ENCODE assay signal across 1 cellular context in genomic region chr6:28383235-28384142, GRCh38.
TF ChIP-seq lines count a peak whose summit lies in the region.

No MANE protein-coding gene starts in this region.

TF ChIP-seq in K562, 482 proteins besides CTCF, POLR2A, EP300 and RAD21 (continued from another document):
- TF ChIP-seq CHD7 (IDR thresholded peaks at IDR 0.05; ENCODE audit: low read depth, low read length) (no peak), CLOCK (CRISPR knock-in tag; IDR thresholded peaks at IDR 0.05; ENCODE audit: borderline replicate concordance) (no peak), ZNF583 (CRISPR knock-in tag; IDR thresholded peaks at IDR 0.05) (no peak), CCAR2 (IDR thresholded peaks at IDR 0.05; ENCODE audit: low read depth, low read length) (no peak), NRF1 (conservative IDR thresholded peaks at IDR 0.05 in 1 of 2, IDR thresholded peaks at IDR 0.05 in 1 of 2) (peak; percentile 78 to 80), BRD4 (IDR thresholded peaks at IDR 0.05) (no peak), FOXJ2 (tag; IDR thresholded peaks at IDR 0.05) (no peak), BHLHE40 (IDR thresholded peaks at IDR 0.05; ENCODE audit: low read length) (peak; percentile 98), RCOR1 (IDR thresholded peaks at IDR 0.05; ENCODE audit: borderline replicate concordance in 1 of 2, low read depth in 2 of 2, low read length in 2 of 2) (peak in 1 of 2 experiments; percentile 49; a peak in 1 of 4 replicates), MTA1 (IDR thresholded peaks at IDR 0.05; ENCODE audit: borderline replicate concordance) (no peak), UBTF (IDR thresholded peaks at IDR 0.05; ENCODE audit: borderline replicate concordance in 1 of 2, low read depth in 2 of 2, low read length in 2 of 2) (peak; percentile 93 to 97; a peak in 3 of 4 replicates), TRIM25 (IDR thresholded peaks at IDR 0.05; ENCODE audit: borderline replicate concordance) (no peak), FOXK2 (conservative IDR thresholded peaks at IDR 0.05 in 1 of 2, IDR thresholded peaks at IDR 0.05 in 1 of 2; ENCODE audit: low read depth in 2 of 2) (no peak), BRF2 (IDR thresholded peaks at IDR 0.05; ENCODE audit: borderline replicate concordance, insufficient read depth, insufficient read length) (no peak), BCOR (IDR thresholded peaks at IDR 0.05) (no peak), TBL1XR1 (IDR thresholded peaks at IDR 0.05; ENCODE audit: low read length in 2 of 2) (0 out of 4 replicates have a peak, but pooled peaks of 1 of the 2 experiments have one; percentile 50)
